ENCODE assay signal across 12 cellular contexts in genomic region chr20:61817061-61817460, GRCh38.
DNase-seq lines count a peak whose midpoint lies in the region; ATAC-seq and TF ChIP-seq lines count a peak whose summit lies in the region.
"Had no signal": no experiment of that assay in that cellular context is flagged by ENCODE, and none has a peak within 500 bp of the region (broad histone marks: within the 10 kb centered on the region; RNA-seq: fewer than 3 reads in every experiment).

No MANE protein-coding gene starts in this region.

- H3K23ac ChIP-seq in neuronal stem cell (ENCODE audit: low read depth, low read length, poor library complexity) = peak overlapping the region; percentile 29

- H2AK5ac ChIP-seq in neuronal stem cell (ENCODE audit: low read depth, low read length) = no peak overlapping the region

- H4K20me1 ChIP-seq in GM23338 (replicated peaks; ENCODE audit: insufficient read depth) = no peaks in the 10 kb centered on the region

- no peaks in the 10 kb centered on the region for H3K36me3 Mint-ChIP-seq in GM23338 (ENCODE audit: low read depth)

- no peak overlapping the region for H3K9ac ChIP-seq in neuronal stem cell (ENCODE audit: low read depth, low read length, poor library complexity)
- H3K9ac ChIP-seq: GM23248 had no signal

- no peak overlapping the region for H2BK120ac ChIP-seq in neuronal stem cell (ENCODE audit: low read depth, low read length)

- peak; percentile 6 for DNase-seq in left cardiac atrium
- no peak for DNase-seq in left ventricle myocardium inferior
- DNase-seq in GM23338 (ENCODE audit: low spot score) = no peak
- no peak for DNase-seq in neuronal stem cell (ENCODE audit: low spot score)
- DNase-seq in NCI-H1436 treated with DMSO at 0.1 percent for 48 hours (lab: John Stamatoyannopoulos, UW) = no peak
- no peak for DNase-seq in NCI-H2029 treated with DMSO at 0.1 percent for 48 hours (lab: John Stamatoyannopoulos, UW)
- DNase-seq: Caco-2; CD4-positive, alpha-beta T cell; GM23248; HCEC 1CT had no signal

- H3K27me3 ChIP-seq in left ventricle myocardium inferior (ENCODE audit: low read depth) = peaks cover 52% of the 10 kb centered on the region
- no peaks in the 10 kb centered on the region for H3K27me3 ChIP-seq in GM23338 (ENCODE audit: insufficient read depth)
- H3K27me3 ChIP-seq in neuronal stem cell (ENCODE audit: control insufficient read depth in 3 of 3, insufficient read depth in 3 of 3, low read depth in 1 of 3, low read length in 3 of 3) = no peaks in the 10 kb centered on the region

- H3K9me3 ChIP-seq in left ventricle myocardium inferior (replicated peaks) (no peaks in the 10 kb centered on the region), neuronal stem cell (replicated peaks in 1 of 2; ENCODE audit: control insufficient read depth in 2 of 2, insufficient read depth in 1 of 2, low read depth in 1 of 2, low read length in 2 of 2) (no peaks in the 10 kb centered on the region)
- H3K9me3 ChIP-seq: Caco-2 had no signal

- H3K27ac ChIP-seq in left ventricle myocardium inferior (replicated peaks) (no peak overlapping the region), GM23338 (ENCODE audit: low read depth) (no peak overlapping the region), neuronal stem cell (replicated peaks; ENCODE audit: low read length) (no peak overlapping the region)
- H3K27ac ChIP-seq: C4-2B, GM23248 had no signal

- intact Hi-C loops in left cardiac atrium (cut with DNase I) = no loop called here
- intact Hi-C loops in left ventricle myocardium inferior (cut with micrococcal nuclease) = no loop called here

- no peak overlapping the region for H2BK15ac ChIP-seq in neuronal stem cell (ENCODE audit: low read length)

- peak overlapping the region; percentile 19 for H3K18ac ChIP-seq in neuronal stem cell (ENCODE audit: low read length)

- H2AFZ ChIP-seq in GM23338 (no peak overlapping the region), neuronal stem cell (ENCODE audit: low read length) (no peak overlapping the region)
- H2AFZ ChIP-seq: GM23248 had no signal

- peak overlapping the region; percentile 79 for H3K14ac ChIP-seq in neuronal stem cell (ENCODE audit: low read length)

- H2BK12ac ChIP-seq in neuronal stem cell (ENCODE audit: low read length) = no peak overlapping the region

- no CpG with 5 or more reads among the region's 11 CpGs for WGBS in neuronal stem cell (ENCODE audit: extremely low coverage in 2 of 2, insufficient read length in 2 of 2, insufficient replicate concordance in 1 of 2), 2 donors

- TF ChIP-seq CTCF in left ventricle myocardium inferior (IDR thresholded peaks at IDR 0.05; ENCODE audit: borderline replicate concordance) (no peak), GM23338 (conservative IDR thresholded peaks at IDR 0.05; ENCODE audit: low read depth in 2 of 2) (no peak)

- no peaks in the 10 kb centered on the region for H3K4me1 ChIP-seq in left ventricle myocardium inferior
- H3K4me1 ChIP-seq in GM23338 (ENCODE audit: insufficient read depth) = no peaks in the 10 kb centered on the region
- no peaks in the 10 kb centered on the region for H3K4me1 ChIP-seq in neuronal stem cell (ENCODE audit: control insufficient read depth in 2 of 2, insufficient read depth in 1 of 2, low read depth in 1 of 2, low read length in 2 of 2)
- H3K4me1 ChIP-seq: Caco-2 had no signal

- H3F3A ChIP-seq in GM23338 (replicated peaks; ENCODE audit: low read depth) = no peaks in the 10 kb centered on the region

- H3K9me3 Mint-ChIP-seq in GM23338 = no peaks in the 10 kb centered on the region
- H3K9me3 Mint-ChIP-seq: CD4-positive, alpha-beta T cell had no signal

- H3K4me3 Mint-ChIP-seq in GM23338 = no peak overlapping the region
- H3K4me3 Mint-ChIP-seq: B cell; CD4-positive, alpha-beta T cell had no signal

- H2BK5ac ChIP-seq in neuronal stem cell (ENCODE audit: low read length) = peak overlapping the region; percentile 62

- H3K79me1 ChIP-seq in neuronal stem cell (ENCODE audit: low read depth, low read length) = no peaks in the 10 kb centered on the region

- H3K4me1 Mint-ChIP-seq in GM23338 = peaks cover 14% of the 10 kb centered on the region; the same call in 2 of the 3 replicates
- H3K4me1 Mint-ChIP-seq: B cell had no signal

- H4K91ac ChIP-seq in neuronal stem cell (ENCODE audit: low read depth, low read length, poor library complexity) = no peak overlapping the region

- H3K79me2 ChIP-seq in GM23338 (replicated peaks; ENCODE audit: insufficient read depth) = no peaks in the 10 kb centered on the region

- ATAC-seq in left cardiac atrium (no peak), GM23338 (peak; percentile 39)

- H3K4ac ChIP-seq in neuronal stem cell (ENCODE audit: low read length) = no peak overlapping the region

- no peak overlapping the region for H3K4me2 ChIP-seq in GM23338
- H3K4me2 ChIP-seq in neuronal stem cell (ENCODE audit: insufficient read depth, low read length, poor library complexity, severe bottlenecking) = no peak overlapping the region

- H3K4me3 ChIP-seq in left ventricle myocardium inferior = no peak overlapping the region
- no peak overlapping the region for H3K4me3 ChIP-seq in GM23338
- no peak overlapping the region for H3K4me3 ChIP-seq in neuronal stem cell (ENCODE audit: low read length in 2 of 2)
- H3K4me3 ChIP-seq: GM23248 had no signal

- H3K27ac Mint-ChIP-seq in GM23338 = no peak overlapping the region
- H3K27ac Mint-ChIP-seq: B cell; CD4-positive, alpha-beta T cell had no signal

- H4K8ac ChIP-seq in neuronal stem cell (ENCODE audit: low read depth, low read length) = peak overlapping the region; percentile 10

- H3K9me2 ChIP-seq in GM23338 (ENCODE audit: insufficient read depth) = no peaks in the 10 kb centered on the region

- H3K36me3 ChIP-seq in left ventricle myocardium inferior (no peaks in the 10 kb centered on the region), GM23338 (ENCODE audit: insufficient read depth) (no peaks in the 10 kb centered on the region), neuronal stem cell (replicated peaks in 1 of 2; ENCODE audit: control insufficient read depth in 2 of 2, insufficient read depth in 2 of 2, low read length in 2 of 2) (no peaks in the 10 kb centered on the region)

- peaks cover 23% of the 10 kb centered on the region for H3K27me3 Mint-ChIP-seq in GM23338 (ENCODE audit: insufficient read depth, low read depth, poor library complexity)
- H3K27me3 Mint-ChIP-seq: B cell; CD4-positive, alpha-beta T cell had no signal

TF ChIP-seq in GM23338, 12 proteins besides CTCF, POLR2A, EP300 and RAD21 (continues in another document):
- no peak for TF ChIP-seq EZH2 (IDR thresholded peaks at IDR 0.05; ENCODE audit: low read depth, unreplicated experiment)
- TF ChIP-seq STAT1 (IDR thresholded peaks at IDR 0.05; ENCODE audit: unreplicated experiment) = no peak
- no peak for TF ChIP-seq ZNF462 (CRISPR knock-in tag; IDR thresholded peaks at IDR 0.05)
